Comparison of ENCODE assay signal across 1 cellular context in the genomic region with DNA sequence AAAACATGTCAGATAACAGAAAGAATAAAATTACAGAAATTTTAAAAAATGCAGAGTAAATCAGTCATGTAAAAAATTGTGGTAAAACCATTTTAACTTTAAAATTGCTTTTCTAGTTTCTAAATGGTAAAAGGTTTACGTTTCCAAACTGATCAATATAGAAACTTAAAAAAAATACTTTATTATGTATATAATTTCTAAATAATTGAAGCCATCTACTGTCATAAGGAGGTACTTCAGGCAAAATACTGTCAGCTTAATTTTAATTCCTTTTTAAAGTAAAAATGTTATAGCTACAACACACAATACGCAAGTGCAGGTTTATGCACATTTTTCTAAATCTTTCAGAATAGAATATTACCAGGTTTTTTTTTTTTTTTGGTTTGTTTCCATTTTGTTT.
TF ChIP-seq lines count a peak whose summit lies in the region.

No MANE protein-coding gene starts in this region.

TF ChIP-seq in IMR-90, 13 proteins besides CTCF, POLR2A, EP300 and RAD21 (continued from another document):
- TF ChIP-seq MAFK (IDR thresholded peaks at IDR 0.05; ENCODE audit: low read depth, low read length) (no peak), RCOR1 (IDR thresholded peaks at IDR 0.05; ENCODE audit: insufficient replicate concordance, low read length) (no peak), SMC3 (IDR thresholded peaks at IDR 0.05; ENCODE audit: low read depth, low read length) (no peak), BHLHE40 (IDR thresholded peaks at IDR 0.05; ENCODE audit: low read depth, low read length) (no peak), CEBPB (IDR thresholded peaks at IDR 0.05; ENCODE audit: low read depth, low read length) (no peak), MAZ (IDR thresholded peaks at IDR 0.05; ENCODE audit: borderline replicate concordance, low read depth, low read length) (no peak)
